2 cellular contexts compared by ENCODE assay signal in the genomic region with DNA sequence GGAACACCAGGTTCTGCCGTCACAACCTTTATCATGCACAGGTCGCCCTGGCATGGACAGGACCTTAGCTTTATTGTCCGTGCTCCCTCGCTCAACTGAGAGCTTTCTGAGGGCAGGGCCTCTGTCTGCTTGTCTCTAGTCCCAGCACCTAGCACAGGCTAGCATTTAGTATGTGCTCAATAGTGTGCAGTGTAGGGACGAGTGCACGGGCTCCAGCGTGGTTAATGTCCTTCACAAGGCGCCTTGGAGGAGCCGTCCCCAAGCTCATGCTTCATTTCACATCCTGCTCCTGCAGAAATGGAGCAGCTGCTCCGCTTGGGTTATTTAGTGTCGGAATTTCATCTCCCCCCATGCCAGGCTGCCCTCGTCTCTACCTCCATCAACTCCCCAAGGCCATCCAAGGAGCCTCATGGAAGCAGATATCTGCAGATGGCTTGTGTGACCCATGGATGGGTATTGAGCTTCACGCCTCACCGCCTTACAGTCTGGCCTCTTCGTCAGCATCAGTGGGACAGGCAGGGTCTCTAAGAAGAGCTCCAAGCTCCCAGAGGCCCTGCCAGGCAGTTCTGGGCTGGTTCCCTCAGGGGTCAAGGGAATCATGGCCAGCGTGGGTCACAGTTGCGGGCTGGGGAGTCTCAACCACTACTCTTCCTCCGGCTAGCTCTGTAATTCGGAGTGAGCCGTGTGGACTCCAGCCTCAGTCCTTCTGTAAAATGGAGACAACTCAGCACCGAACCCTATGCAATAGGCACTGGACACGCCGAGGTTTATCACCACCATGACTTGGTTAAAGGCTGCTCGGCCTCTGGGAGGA.
TF ChIP-seq lines count a peak whose summit lies in the region.

No MANE protein-coding gene starts in this region.

TF ChIP-seq in IMR-90, 13 proteins besides CTCF, POLR2A, EP300 and RAD21:
- no peak for TF ChIP-seq BHLHE40 (IDR thresholded peaks at IDR 0.05; ENCODE audit: low read depth, low read length)

TF ChIP-seq in H1, 55 proteins besides CTCF, POLR2A, EP300 and RAD21:
- TF ChIP-seq RNF2 (IDR thresholded peaks at IDR 0.05; ENCODE audit: borderline replicate concordance, low read depth, low read length, missing control alignments, poor library complexity, severe bottlenecking) (no peak), GABPA (IDR thresholded peaks at IDR 0.05; ENCODE audit: borderline replicate concordance, insufficient read depth, low read length) (no peak), NRF1 (IDR thresholded peaks at IDR 0.05; ENCODE audit: low read depth, low read length) (no peak), EZH2 (IDR thresholded peaks at IDR 0.05; ENCODE audit: low read depth, low read length, severe bottlenecking) (no peak), FOSL1 (IDR thresholded peaks at IDR 0.05; ENCODE audit: insufficient read depth, low read depth, low read length) (no peak), BCL11A (IDR thresholded peaks at IDR 0.05; ENCODE audit: low read depth in 2 of 2, low read length in 2 of 2) (no peak), PHF8 (conservative IDR thresholded peaks at IDR 0.05; ENCODE audit: low read depth, low read length) (no peak), CREB1 (IDR thresholded peaks at IDR 0.05) (no peak), RFX5 (IDR thresholded peaks at IDR 0.05; ENCODE audit: borderline replicate concordance, low read depth, low read length) (no peak), EGR1 (IDR thresholded peaks at IDR 0.05; ENCODE audit: borderline replicate concordance, low read depth, low read length) (no peak), CBX8 (IDR thresholded peaks at IDR 0.05; ENCODE audit: borderline replicate concordance, low read depth, low read length) (no peak), ZNF274 (IDR thresholded peaks at IDR 0.05; ENCODE audit: borderline replicate concordance, extremely low read depth, low read length) (no peak)
